8 cellular contexts compared by ENCODE assay signal in genomic region chr2:39778233-39778632, GRCh38. TPM values are rescaled to one million over a fixed set of nuclear protein-coding genes. Genes with fewer than 3 reads are reported as not detected.
DNase-seq lines count a peak whose midpoint lies in the region; ATAC-seq lines count a peak whose summit lies in the region.

No MANE protein-coding gene starts in this region.

- peak overlapping the region; percentile 63 for H3K27ac ChIP-seq in subcutaneous abdominal adipose tissue (ENCODE audit: low read depth, low read length)

- H3K9me3 ChIP-seq in iPS-15b (ENCODE audit: control insufficient read depth, insufficient read depth, low read length) (no peaks in the 10 kb centered on the region), subcutaneous abdominal adipose tissue (ENCODE audit: control insufficient read depth in 5 of 5, low read length in 5 of 5) (no peaks in the 10 kb centered on the region)

- peaks cover 18% of the 10 kb centered on the region for H3K36me3 Mint-ChIP-seq in activated naive CD4-positive, alpha-beta T cell treated with anti-CD3 and anti-CD28 coated beads for 36 hours (ENCODE audit: low read depth)
- H3K36me3 Mint-ChIP-seq in activated CD4-positive, alpha-beta memory T cell treated with anti-CD3 and anti-CD28 coated beads, Interleukin-2, amount 10 ng/mL, durations not matched to agents 7 days and 5 days (ENCODE audit: low read depth), result peaks cover 25% of the 10 kb centered on the region

- no peaks in the 10 kb centered on the region for H3K9me3 Mint-ChIP-seq in activated naive CD4-positive, alpha-beta T cell treated with anti-CD3 and anti-CD28 coated beads for 36 hours
- H3K9me3 Mint-ChIP-seq in activated CD4-positive, alpha-beta memory T cell treated with anti-CD3 and anti-CD28 coated beads, Interleukin-2, amount 10 ng/mL, durations not matched to agents 7 days and 5 days, result no peaks in the 10 kb centered on the region

- H3K4me1 Mint-ChIP-seq in activated naive CD4-positive, alpha-beta T cell treated with anti-CD3 and anti-CD28 coated beads for 36 hours (ENCODE audit: low read depth), result peaks cover 57% of the 10 kb centered on the region
- H3K4me1 Mint-ChIP-seq in activated CD4-positive, alpha-beta memory T cell treated with anti-CD3 and anti-CD28 coated beads, Interleukin-2, amount 10 ng/mL, durations not matched to agents 7 days and 5 days, result peaks cover 68% of the 10 kb centered on the region

- H3K4me3 ChIP-seq in iPS-15b (ENCODE audit: low read depth, low read length) (peak overlapping the region; percentile 83), subcutaneous abdominal adipose tissue (ENCODE audit: low read depth in 1 of 5, low read length in 5 of 5) (peak overlapping the region; percentile 84 to 94 (median 94))

- H3K9ac ChIP-seq in iPS-15b (ENCODE audit: low read depth, low read length) (peak overlapping the region; percentile 79), subcutaneous abdominal adipose tissue (ENCODE audit: low read length in 5 of 5) (peak overlapping the region; percentile 75 to 99 (median 96))

- no peaks in the 10 kb centered on the region for H3K27me3 Mint-ChIP-seq in activated naive CD4-positive, alpha-beta T cell treated with anti-CD3 and anti-CD28 coated beads for 36 hours (ENCODE audit: low read depth)
- H3K27me3 Mint-ChIP-seq in activated CD4-positive, alpha-beta memory T cell treated with anti-CD3 and anti-CD28 coated beads, Interleukin-2, amount 10 ng/mL, durations not matched to agents 7 days and 5 days, result no peaks in the 10 kb centered on the region

- H3K4me3 Mint-ChIP-seq in activated naive CD4-positive, alpha-beta T cell treated with anti-CD3 and anti-CD28 coated beads for 36 hours, result peak overlapping the region; percentile 77
- H3K4me3 Mint-ChIP-seq in activated CD4-positive, alpha-beta memory T cell treated with anti-CD3 and anti-CD28 coated beads, Interleukin-2, amount 10 ng/mL, durations not matched to agents 7 days and 5 days, result peak overlapping the region; percentile 89

- POLR2A ChIA-PET in activated CD4-positive, alpha-beta memory T cell treated with anti-CD3 and anti-CD28 coated beads, Interleukin-2, amount 10 ng/mL, durations not matched to agents 7 days and 5 days (lab: Charles Lee), result interaction anchor here (0.8 to 1.0 kb wide), 4 partner anchors 9 to 562 kb away, joined by 3 read pairs; partner anchors contain the start of gene MAP4K3

- H3K4me1 ChIP-seq in iPS-15b (ENCODE audit: control insufficient read depth, insufficient read depth, low read length), result peaks cover 12% of the 10 kb centered on the region
- H3K4me1 ChIP-seq in subcutaneous abdominal adipose tissue (ENCODE audit: control insufficient read depth in 5 of 5, insufficient read depth in 5 of 5, low read length in 5 of 5), result peaks cover 0 to 37% (median 30%) of the 10 kb centered on the region in 5 donors

- CTCF ChIA-PET in activated naive CD4-positive, alpha-beta T cell treated with anti-CD3 and anti-CD28 coated beads for 36 hours (lab: Charles Lee), result interaction anchor here (0.6 kb wide), 1 partner anchor 216 kb away, joined by 3 read pairs; no protein-coding TSS in a partner anchor
- CTCF ChIA-PET in activated CD4-positive, alpha-beta memory T cell treated with anti-CD3 and anti-CD28 coated beads, Interleukin-2, amount 10 ng/mL, durations not matched to agents 7 days and 5 days (lab: Charles Lee), result no interaction called here

- ATAC-seq in HG03439 (IDR thresholded peaks at IDR 0.05; ENCODE audit: unreplicated experiment), result no peak

- H3K27me3 ChIP-seq in iPS-15b (ENCODE audit: control insufficient read depth, insufficient read depth, low read length), result no peaks in the 10 kb centered on the region
- H3K27me3 ChIP-seq in subcutaneous abdominal adipose tissue (ENCODE audit: control insufficient read depth in 5 of 5, insufficient read depth in 4 of 5, low read length in 5 of 5), result no peaks in the 10 kb centered on the region

- peak overlapping the region; percentile 85 for H3K27ac Mint-ChIP-seq in activated naive CD4-positive, alpha-beta T cell treated with anti-CD3 and anti-CD28 coated beads for 36 hours
- peak overlapping the region; percentile 81 for H3K27ac Mint-ChIP-seq in activated CD4-positive, alpha-beta memory T cell treated with anti-CD3 and anti-CD28 coated beads, Interleukin-2, amount 10 ng/mL, durations not matched to agents 7 days and 5 days

- H3K36me3 ChIP-seq in iPS-15b (ENCODE audit: control insufficient read depth, insufficient read depth, low read length) (no peaks in the 10 kb centered on the region), subcutaneous abdominal adipose tissue (ENCODE audit: control insufficient read depth in 5 of 5, insufficient read depth in 5 of 5, low read length in 5 of 5) (no peaks in the 10 kb centered on the region)

- intact Hi-C loops in activated naive CD4-positive, alpha-beta T cell treated with anti-CD3 and anti-CD28 coated beads for 36 hours (cut with micrococcal nuclease), result loop anchor here (5.0 kb wide), 2 partner anchors 341 to 656 kb away; partner anchors contain the start of genes MAP4K3 and SOS1

- DNase-seq in activated naive CD4-positive, alpha-beta T cell treated with anti-CD3 and anti-CD28 coated beads for 36 hours, result no peak
- no peak for DNase-seq in activated naive CD4-positive, alpha-beta T cell treated with Interleukin-2 at 50 U/mL for 16 hours
- no peak for DNase-seq in activated CD4-positive, alpha-beta memory T cell treated with anti-CD3 and anti-CD28 coated beads, Interleukin-2, amount 10 ng/mL, durations not matched to agents 7 days and 5 days
- no peak for DNase-seq in NCI-H2227 treated with DMSO at 0.1 percent for 48 hours (lab: John Stamatoyannopoulos, UW)
- DNase-seq in NCI-H1417 treated with DMSO at 0.1 percent for 48 hours (lab: John Stamatoyannopoulos, UW), result no peak

RNA-seq across cellular contexts. Expression of gene THUMPD2, which starts 0.8 kb away (rescaled TPM):
- total RNA-seq in activated naive CD4-positive, alpha-beta T cell treated with anti-CD3 and anti-CD28 coated beads for 36 hours, result 10 to 100 TPM; 13.6 to 13.8 TPM
- total RNA-seq in activated CD4-positive, alpha-beta memory T cell treated with anti-CD3 and anti-CD28 coated beads, Interleukin-2, amount 10 ng/mL, durations not matched to agents 7 days and 5 days, result 10 to 100 TPM; 12.9 to 13.3 TPM
